10 cellular contexts compared by ENCODE assay signal in genomic region chr1:226656201-226656600, GRCh38.
DNase-seq lines count a peak whose midpoint lies in the region; ATAC-seq and TF ChIP-seq lines count a peak whose summit lies in the region.
"Had no signal": no experiment of that assay in that cellular context is flagged by ENCODE, and none has a peak within 500 bp of the region (broad histone marks: within the 10 kb centered on the region; RNA-seq: fewer than 3 reads in every experiment).

No MANE protein-coding gene starts in this region.

- no peak overlapping the region for H3K14ac ChIP-seq in H9 (ENCODE audit: insufficient read depth, low read length)

- H3K18ac ChIP-seq in H9 (ENCODE audit: insufficient read length, low read depth, low read length) = no peak overlapping the region

- peak overlapping the region in 9 of 10 donors; percentile 33 to 88 (median 79) for H3K4me3 Mint-ChIP-seq in naive thymus-derived CD4-positive, alpha-beta T cell
- H3K4me3 Mint-ChIP-seq in H9 = no peak overlapping the region

- no peak for TF ChIP-seq CTCF in ascending aorta (IDR thresholded peaks at IDR 0.05)
- TF ChIP-seq CTCF in H9 (conservative IDR thresholded peaks at IDR 0.05) = no peak

- no peak overlapping the region for H3K9ac ChIP-seq in H9 (ENCODE audit: extremely low read depth, insufficient read length, low read length)

- peak overlapping the region in 1 of 9 donors; percentile 52 for H3K27ac Mint-ChIP-seq in naive thymus-derived CD4-positive, alpha-beta T cell
- no peak overlapping the region; a peak in 1 of 7 replicates for H3K27ac Mint-ChIP-seq in H9

- no peaks in the 10 kb centered on the region for H3K36me3 ChIP-seq in ascending aorta
- H3K36me3 ChIP-seq in naive thymus-derived CD4-positive, alpha-beta T cell (ENCODE audit: control insufficient read depth in 2 of 3, insufficient read depth in 3 of 3, low read length in 3 of 3) = peaks cover 0 to 8% (median 4%) of the 10 kb centered on the region in 3 experiments
- H3K36me3 ChIP-seq: adrenal gland had no signal

- no peaks in the 10 kb centered on the region for H3K27me3 Mint-ChIP-seq in naive thymus-derived CD4-positive, alpha-beta T cell
- peaks cover 2% of the 10 kb centered on the region; the same call in 1 of the 2 replicates for H3K27me3 Mint-ChIP-seq in H9 (ENCODE audit: low read depth)

- H2BK120ac ChIP-seq in H9 (ENCODE audit: low read depth, low read length, poor library complexity, severe bottlenecking) = no peak overlapping the region

- peaks cover 0 to 11% (median 0%) of the 10 kb centered on the region in 5 donors for H3K36me3 Mint-ChIP-seq in naive thymus-derived CD4-positive, alpha-beta T cell
- no peaks in the 10 kb centered on the region for H3K36me3 Mint-ChIP-seq in H9 (ENCODE audit: insufficient read depth in 1 of 3, low read depth in 3 of 3)

- H3K4ac ChIP-seq in H9 (ENCODE audit: low read depth, low read length) = no peak overlapping the region

- no peaks in the 10 kb centered on the region for H4K20me1 ChIP-seq in H9 (ENCODE audit: control insufficient read depth, insufficient read depth, insufficient read length)

- no peak overlapping the region for H3T11ph ChIP-seq in H9 (ENCODE audit: low read length)

- H2BK5ac ChIP-seq in H9 (ENCODE audit: insufficient read length, low read length) = no peak overlapping the region

- no peak overlapping the region for H4K91ac ChIP-seq in H9 (ENCODE audit: insufficient read length, low read depth, low read length)

- no peak overlapping the region for H3K4me2 ChIP-seq in H9 (ENCODE audit: insufficient read depth, insufficient read length, low read length)

- no peak overlapping the region for H4K8ac ChIP-seq in H9 (replicated peaks; ENCODE audit: insufficient read length, low read depth, low read length)

- no peaks in the 10 kb centered on the region for H3K79me2 ChIP-seq in H9 (ENCODE audit: insufficient read depth, low read length)

- no peaks in the 10 kb centered on the region for H3K9me3 ChIP-seq in ascending aorta
- H3K9me3 ChIP-seq in naive thymus-derived CD4-positive, alpha-beta T cell (ENCODE audit: control insufficient read depth in 2 of 3, low read length in 3 of 3) = no peaks in the 10 kb centered on the region
- no peaks in the 10 kb centered on the region for H3K9me3 ChIP-seq in H9 (ENCODE audit: control insufficient read depth, low read depth, low read length)
- H3K9me3 ChIP-seq: adrenal gland had no signal

- no peaks in the 10 kb centered on the region for H3K23me2 ChIP-seq in H9 (ENCODE audit: insufficient read length, low read depth, low read length, poor library complexity, severe bottlenecking)

- no peak overlapping the region for H4K5ac ChIP-seq in H9 (ENCODE audit: insufficient read length, low read depth, low read length)

- no peak overlapping the region for H3K23ac ChIP-seq in H9 (ENCODE audit: insufficient read length, low read depth, low read length)

- H3K9me3 Mint-ChIP-seq in naive thymus-derived CD4-positive, alpha-beta T cell = no peaks in the 10 kb centered on the region
- no peaks in the 10 kb centered on the region for H3K9me3 Mint-ChIP-seq in H9

- peak overlapping the region; percentile 74 to 77 for H3K27ac ChIP-seq in ascending aorta
- H3K27ac ChIP-seq in naive thymus-derived CD4-positive, alpha-beta T cell (ENCODE audit: low read depth, low read length) = no peak overlapping the region
- H3K27ac ChIP-seq in H9 (ENCODE audit: insufficient read length, low read depth, low read length) = no peak overlapping the region
- H3K27ac ChIP-seq: SK-N-MC had no signal

- no peak overlapping the region for H2BK12ac ChIP-seq in H9 (ENCODE audit: insufficient read length, low read depth, low read length)

- H3K4me1 ChIP-seq in ascending aorta = peaks cover 24 to 63% of the 10 kb centered on the region in 2 donors
- H3K4me1 ChIP-seq in naive thymus-derived CD4-positive, alpha-beta T cell (ENCODE audit: control insufficient read depth in 2 of 2, insufficient read depth in 2 of 2, low read length in 2 of 2) = peaks cover under 1 to 19% of the 10 kb centered on the region in 2 donors
- peaks cover 16% of the 10 kb centered on the region; the same call in 1 of the 2 replicates for H3K4me1 ChIP-seq in H9 (ENCODE audit: insufficient read depth, low read length)

- H3K79me1 ChIP-seq in H9 (ENCODE audit: insufficient read depth, low read depth, low read length, poor library complexity, severe bottlenecking) = no peaks in the 10 kb centered on the region

- POLR2A ChIA-PET in naive thymus-derived CD4-positive, alpha-beta T cell (lab: Charles Lee) = interaction anchor here (1.1 to 17.1 kb wide), 8 partner anchors 22 to 165 kb away, joined by 3 to 276 read pairs (median 5); partner anchors contain the start of gene ITPKB

- CTCF ChIA-PET in naive thymus-derived CD4-positive, alpha-beta T cell (lab: Charles Lee) = interaction anchor here (1.2 kb wide), 1 partner anchor 83 kb away, joined by 3 read pairs; no protein-coding TSS in a partner anchor

- no peak overlapping the region for H2BK20ac ChIP-seq in H9 (ENCODE audit: low read depth, low read length, poor library complexity, severe bottlenecking)

- no peak overlapping the region for H3K56ac ChIP-seq in H9 (ENCODE audit: insufficient read length, low read depth, low read length)

- no peak overlapping the region for H2AK5ac ChIP-seq in H9 (ENCODE audit: insufficient read length, low read length)

- no peak overlapping the region for H2BK15ac ChIP-seq in H9 (ENCODE audit: low read depth, low read length)

- no peaks in the 10 kb centered on the region for H3K27me3 ChIP-seq in ascending aorta
- H3K27me3 ChIP-seq in naive thymus-derived CD4-positive, alpha-beta T cell (ENCODE audit: control insufficient read depth in 2 of 2, insufficient read depth in 2 of 2, low read length in 2 of 2) = no peaks in the 10 kb centered on the region
- H3K27me3 ChIP-seq in H9 (ENCODE audit: insufficient read depth, low read length) = no peaks in the 10 kb centered on the region
- H3K27me3 ChIP-seq: adrenal gland had no signal

- H2AFZ ChIP-seq in H9 (ENCODE audit: low read length) = no peak overlapping the region

- H3K4me1 Mint-ChIP-seq in naive thymus-derived CD4-positive, alpha-beta T cell = peaks cover 0 to 77% (median under 1%) of the 10 kb centered on the region in 7 donors
- H3K4me1 Mint-ChIP-seq in H9 = peaks cover 64 to 67% of the 10 kb centered on the region in 2 experiments

- DNase-seq in DMS79 (lab: John Stamatoyannopoulos, UW) (peak; percentile 88), NCI-H1092 (lab: John Stamatoyannopoulos, UW) (peak; percentile 27), ascending aorta (ENCODE audit: low spot score in 2 of 2) (no peak), cerebellar cortex (ENCODE audit: low spot score) (no peak), iPS-NIHi7 (ENCODE audit: extremely low spot score) (no peak), H9 (no peak), NCI-H1436 (lab: John Stamatoyannopoulos, UW) (no peak)
- DNase-seq in naive thymus-derived CD4-positive, alpha-beta T cell = no peak

- intact Hi-C loops in ascending aorta (cut with DNase I) = no loop called here
- intact Hi-C loops in naive thymus-derived CD4-positive, alpha-beta T cell (cut with micrococcal nuclease) = no loop called here

- WGBS in H9 (ENCODE audit: extremely low coverage, insufficient read length, low lambda C conversion rate) = no CpG with 5 or more reads among the region's 4 CpGs

- H3K4me3 ChIP-seq in ascending aorta = no peak overlapping the region
- peak overlapping the region; percentile 10 for H3K4me3 ChIP-seq in naive thymus-derived CD4-positive, alpha-beta T cell (ENCODE audit: low read length)
- H3K4me3 ChIP-seq: adrenal gland, SK-N-MC had no signal

- no peak for ATAC-seq in naive thymus-derived CD4-positive, alpha-beta T cell

Comparison
In these comparisons a context has a peak if more than half of its experiments do, and no peak if none do; other contexts are left out.
1. DNase-seq: peak in DMS79 (single experiment) and NCI-H1092 (single experiment); none in ascending aorta (0 of 2), naive thymus-derived CD4-positive, alpha-beta T cell (0 of 9), cerebellar cortex (single experiment), iPS-NIHi7 (single experiment), H9 (single experiment) and NCI-H1436 (single experiment).
2. H3K27ac ChIP-seq: peak in ascending aorta (2 of 2); none in naive thymus-derived CD4-positive, alpha-beta T cell (single experiment) and H9 (single experiment).
3. H3K4me3 Mint-ChIP-seq: peak in naive thymus-derived CD4-positive, alpha-beta T cell (9 of 10); none in H9 (0 of 2).